Comparison of ENCODE assay signal across 8 cellular contexts in the genomic region with DNA sequence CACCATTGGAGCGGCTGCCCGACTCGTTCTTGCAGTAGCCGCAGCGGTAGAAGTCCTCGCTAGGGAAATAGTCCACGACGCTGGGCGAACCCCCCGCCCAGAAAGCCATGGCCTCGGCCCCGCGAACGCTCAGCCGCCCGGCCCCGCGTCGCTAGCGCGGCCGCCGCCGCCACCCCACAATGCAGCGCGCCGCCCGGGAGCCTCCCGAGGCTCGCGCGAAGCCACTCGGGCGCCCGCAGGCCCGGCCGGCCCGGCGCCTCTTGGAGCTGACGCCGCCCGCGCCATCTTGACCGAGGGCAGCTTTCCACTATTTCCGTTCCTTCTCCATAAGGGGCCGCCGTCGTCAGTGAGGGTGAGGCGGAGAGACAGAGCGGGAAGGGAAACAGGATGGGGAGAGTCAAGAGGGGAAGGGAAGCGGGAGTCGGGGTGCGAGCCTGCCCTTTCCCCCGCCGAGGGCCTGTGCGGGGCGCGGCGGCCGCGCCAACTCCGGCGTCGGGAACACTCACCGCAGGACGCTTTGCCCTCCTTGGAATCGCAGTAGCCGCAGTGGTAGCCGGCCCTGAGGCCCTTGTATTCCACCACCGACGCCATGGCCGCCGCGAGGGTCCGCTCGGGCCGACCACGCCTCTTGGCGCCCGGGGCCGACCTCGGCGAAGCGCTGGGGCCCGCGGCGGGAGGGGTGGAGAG. TPM values are rescaled to one million over a fixed set of nuclear protein-coding genes. Genes with fewer than 3 reads are reported as not detected.
DNase-seq lines count a peak whose midpoint lies in the region; ATAC-seq and TF ChIP-seq lines count a peak whose summit lies in the region.

TSS of gene ATE1 (minus strand) at position 191 of the 687 bp plus-strand sequence. CDS start at position 109, 82 bp downstream.

- POLR2A ChIA-PET in activated CD4-positive, alpha-beta T cell treated with anti-CD3 and anti-CD28 coated beads for 36 hours (lab: Charles Lee) = interaction anchor here (0.7 kb wide), 1 partner anchor 1493 kb away, joined by 4 read pairs; no protein-coding TSS in a partner anchor

- CTCF ChIA-PET in activated CD4-positive, alpha-beta T cell treated with anti-CD3 and anti-CD28 coated beads for 36 hours (lab: Charles Lee) = interaction anchor here (0.9 kb wide), 1 partner anchor 181 kb away, joined by 3 read pairs; no protein-coding TSS in a partner anchor

- H3K36me3 Mint-ChIP-seq in activated CD4-positive, alpha-beta T cell treated with anti-CD3 and anti-CD28 coated beads for 36 hours (ENCODE audit: low read depth) = peaks cover 13% of the 10 kb centered on the region
- H3K36me3 Mint-ChIP-seq in chondrocyte (ENCODE audit: low read depth) = peaks cover 1% of the 10 kb centered on the region

- intact Hi-C loops in activated CD4-positive, alpha-beta T cell treated with anti-CD3 and anti-CD28 coated beads for 36 hours (cut with DNase I, micrococcal nuclease) = loop anchor here (1.0 to 10.0 kb wide), 9 partner anchors 46 to 1227 kb away; partner anchors contain the start of genes BUB3 (in 1 of the 2), C10orf88 (in 1 of the 2), FAM24B (in 1 of the 2) and IKZF5 (in 1 of the 2)

- H3K4me1 Mint-ChIP-seq in activated CD4-positive, alpha-beta T cell treated with anti-CD3 and anti-CD28 coated beads for 36 hours = peaks cover 20% of the 10 kb centered on the region
- H3K4me1 Mint-ChIP-seq in chondrocyte (ENCODE audit: low read depth) = peaks cover 38% of the 10 kb centered on the region

- H3K4me3 Mint-ChIP-seq in activated CD4-positive, alpha-beta T cell treated with anti-CD3 and anti-CD28 coated beads for 36 hours = peak within 1 kb of the TSS; percentile 88
- peak within 1 kb of the TSS; percentile 95 for H3K4me3 Mint-ChIP-seq in chondrocyte (ENCODE audit: unreplicated experiment)

- TF ChIP-seq CTCF in chondrocyte (IDR thresholded peaks at IDR 0.05) (peak; percentile 42), kidney epithelial cell (IDR thresholded peaks at IDR 0.05; ENCODE audit: insufficient read depth, low read length, poor library complexity, severe bottlenecking) (no peak)

- peak within 1 kb of the TSS; percentile 96 for H3K27ac Mint-ChIP-seq in activated CD4-positive, alpha-beta T cell treated with anti-CD3 and anti-CD28 coated beads for 36 hours
- H3K27ac Mint-ChIP-seq in chondrocyte (ENCODE audit: unreplicated experiment) = peak within 1 kb of the TSS; percentile 92

- ATAC-seq in GM19035 (IDR thresholded peaks at IDR 0.05; ENCODE audit: unreplicated experiment) = peak; percentile 87
- peak; percentile 77 for ATAC-seq in HG03342 (IDR thresholded peaks at IDR 0.05; ENCODE audit: unreplicated experiment)
- ATAC-seq in activated CD4-positive, alpha-beta T cell treated with anti-CD3 and anti-CD28 coated beads for 36 hours = peak; percentile 94

- H3K36me3 ChIP-seq in kidney epithelial cell (ENCODE audit: control insufficient read depth, insufficient read depth, low read length) = no peaks in the 10 kb centered on the region

- no peaks in the 10 kb centered on the region for H3K27me3 Mint-ChIP-seq in activated CD4-positive, alpha-beta T cell treated with anti-CD3 and anti-CD28 coated beads for 36 hours
- no peaks in the 10 kb centered on the region for H3K27me3 Mint-ChIP-seq in chondrocyte (ENCODE audit: low read depth)

- H3K4me3 ChIP-seq in kidney epithelial cell (ENCODE audit: low read depth, low read length) = peak within 1 kb of the TSS; percentile 95

- no peaks in the 10 kb centered on the region for H3K27me3 ChIP-seq in kidney epithelial cell (ENCODE audit: control insufficient read depth, insufficient read depth, low read length)

- H3K9me3 Mint-ChIP-seq in activated CD4-positive, alpha-beta T cell treated with anti-CD3 and anti-CD28 coated beads for 36 hours (ENCODE audit: low read depth) = no peaks in the 10 kb centered on the region
- H3K9me3 Mint-ChIP-seq in chondrocyte (ENCODE audit: low read depth) = no peaks in the 10 kb centered on the region

- DNase-seq in AG20443 (ENCODE audit: low spot score) (peak; percentile 96), NCI-H446 (lab: John Stamatoyannopoulos, UW) (peak; percentile 78 to 84), chondrocyte (ENCODE audit: low spot score) (peak; percentile 94), kidney epithelial cell (ENCODE audit: low read depth) (peak; percentile 53)
- DNase-seq in activated CD4-positive, alpha-beta T cell treated with anti-CD3 and anti-CD28 coated beads for 36 hours = peak; percentile 89
- peak; percentile 87 for DNase-seq in stimulated activated CD4-positive, alpha-beta T cell treated with anti-CD3 and anti-CD28 coated beads, Interleukin-15, amount 100 ng/mL, for 24 hours

RNA-seq across cellular contexts. Expression of gene ATE1, which starts in this region (rescaled TPM):
- total RNA-seq in activated CD4-positive, alpha-beta T cell treated with anti-CD3 and anti-CD28 coated beads for 36 hours = 10 to 100 TPM; 23.2 to 23.9 TPM
- total RNA-seq in chondrocyte (19.8 to 24.2 TPM (median 24.0 TPM) in 3 replicates), kidney epithelial cell (24.9 and 26.5 TPM in 2 replicates)

Comparison
In these comparisons a context has a peak if more than half of its experiments do, and no peak if none do; other contexts are left out.
1. Peak in every context shown above with its lines: DNase-seq, ATAC-seq and H3K4me3 ChIP-seq.